Comparison of ENCODE assay signal across 8 cellular contexts in genomic region chr3:142596726-142597088, GRCh38. TPM values are rescaled to one million over a fixed set of nuclear protein-coding genes. Genes with fewer than 3 reads are reported as not detected.
DNase-seq lines count a peak whose midpoint lies in the region; TF ChIP-seq lines count a peak whose summit lies in the region.

No MANE protein-coding gene starts in this region.

- H3K4me3 ChIP-seq in ACC112 (ENCODE audit: low read depth, low read length) (peak overlapping the region; percentile 89), HUES64 (ENCODE audit: low read length) (peak overlapping the region; percentile 61), breast epithelium (peak overlapping the region; percentile 60 to 88 (median 71)), mucosa of stomach (ENCODE audit: low read length) (peak overlapping the region; percentile 90)

- WGBS in HUES64 = 7% methylated on average over 5 of the region's 5 CpGs

- H3K9me3 ChIP-seq in HUES64 (ENCODE audit: insufficient read depth, low read depth, low read length) (no peaks in the 10 kb centered on the region), breast epithelium (no peaks in the 10 kb centered on the region), mucosa of stomach (ENCODE audit: control insufficient read depth, low read length) (no peaks in the 10 kb centered on the region)

- H3K9ac ChIP-seq in HUES64 (ENCODE audit: low read depth, low read length) = peak overlapping the region; percentile 43
- H3K9ac ChIP-seq in mucosa of stomach (ENCODE audit: low read length) = peak overlapping the region; percentile 65

- TF ChIP-seq POLR2A in breast epithelium (IDR thresholded peaks at IDR 0.05) = no peak

- no peak for TF ChIP-seq CTCF in breast epithelium (IDR thresholded peaks at IDR 0.05)

- no peak overlapping the region for H3K27ac ChIP-seq in ACC112 (ENCODE audit: low read depth, low read length)
- H3K27ac ChIP-seq in HUES64 (ENCODE audit: low read depth, low read length) = no peak overlapping the region
- H3K27ac ChIP-seq in breast epithelium = peak overlapping the region; percentile 69 to 87

- H3K36me3 ChIP-seq in ACC112 (ENCODE audit: insufficient read depth, low read length) (no peaks in the 10 kb centered on the region), HUES64 (ENCODE audit: insufficient read depth, low read length) (no peaks in the 10 kb centered on the region), breast epithelium (no peaks in the 10 kb centered on the region), mucosa of stomach (ENCODE audit: control insufficient read depth, insufficient read depth, low read length) (no peaks in the 10 kb centered on the region)

- DNase-seq in breast epithelium (ENCODE audit: low spot score in 2 of 2) (no peak), cortex of kidney (lab: John Stamatoyannopoulos, UW) (no peak), SIG-M5 (lab: John Stamatoyannopoulos, UW) (no peak), NCI-H1436 (lab: John Stamatoyannopoulos, UW) (no peak)
- DNase-seq in activated effector memory CD4-positive, alpha-beta T cell treated with Interleukin-2 at 50 U/mL for 16 hours = no peak

- H2AFZ ChIP-seq in ACC112 (ENCODE audit: low read length, unreplicated experiment) = peak overlapping the region; percentile 98

- intact Hi-C loops in breast epithelium (cut with DNase I; ENCODE audit: low total_unique reads) = no loop called here

- H3K27me3 ChIP-seq in ACC112 (ENCODE audit: insufficient read depth, low read length) (no peaks in the 10 kb centered on the region), HUES64 (ENCODE audit: insufficient read depth, low read length) (peaks cover 8% of the 10 kb centered on the region; the same call in 1 of the 2 replicates), breast epithelium (no peaks in the 10 kb centered on the region), mucosa of stomach (ENCODE audit: control insufficient read depth, insufficient read depth, low read length) (no peaks in the 10 kb centered on the region)

- H3K4me1 ChIP-seq in ACC112 (ENCODE audit: control insufficient read depth, insufficient read depth, low read length, unreplicated experiment) (peaks cover 12% of the 10 kb centered on the region), HUES64 (ENCODE audit: insufficient read depth, low read length) (peaks cover 11% of the 10 kb centered on the region; the same call in 1 of the 2 replicates), breast epithelium (no peaks in the 10 kb centered on the region), mucosa of stomach (ENCODE audit: control insufficient read depth, insufficient read depth, low read length) (peaks cover 5% of the 10 kb centered on the region)

- no peaks in the 10 kb centered on the region for H3K79me2 ChIP-seq in ACC112 (ENCODE audit: control insufficient read depth, insufficient read depth, low read length, unreplicated experiment)

RNA-seq across cellular contexts. Expression of gene PLS1, which starts 0.5 kb away (rescaled TPM):
- 16.2 TPM for polyA plus RNA-seq in HUES64 (2013, experiment 1 of 2)
- 16.4 TPM for polyA plus RNA-seq in HUES64 (2013, experiment 2 of 2)
- 10 to 100 TPM in 2 of 3 donors, 1 to 10 TPM in 1; 1.6 to 18.4 (median 15.7) TPM for total RNA-seq in breast epithelium

RNA-seq across cellular contexts. Expression of gene ATR, which starts 18.2 kb away (rescaled TPM):
- polyA plus RNA-seq in HUES64 (2013, experiment 1 of 2) = 15.7 TPM
- polyA plus RNA-seq in HUES64 (2013, experiment 2 of 2) = 15.7 TPM
- total RNA-seq in breast epithelium = 10 to 100 TPM; 25.6 to 63.7 (median 39.0) TPM

Comparison
In these comparisons a context has a peak if more than half of its experiments do, and no peak if none do; other contexts are left out.
1. H3K27ac ChIP-seq: peak in breast epithelium (2 of 2); none in ACC112 (single experiment) and HUES64 (single experiment).
2. Peak in every context shown above with its lines, with median percentiles within 50 percentile points of each other: H3K4me3 ChIP-seq.